In the genomic region with DNA sequence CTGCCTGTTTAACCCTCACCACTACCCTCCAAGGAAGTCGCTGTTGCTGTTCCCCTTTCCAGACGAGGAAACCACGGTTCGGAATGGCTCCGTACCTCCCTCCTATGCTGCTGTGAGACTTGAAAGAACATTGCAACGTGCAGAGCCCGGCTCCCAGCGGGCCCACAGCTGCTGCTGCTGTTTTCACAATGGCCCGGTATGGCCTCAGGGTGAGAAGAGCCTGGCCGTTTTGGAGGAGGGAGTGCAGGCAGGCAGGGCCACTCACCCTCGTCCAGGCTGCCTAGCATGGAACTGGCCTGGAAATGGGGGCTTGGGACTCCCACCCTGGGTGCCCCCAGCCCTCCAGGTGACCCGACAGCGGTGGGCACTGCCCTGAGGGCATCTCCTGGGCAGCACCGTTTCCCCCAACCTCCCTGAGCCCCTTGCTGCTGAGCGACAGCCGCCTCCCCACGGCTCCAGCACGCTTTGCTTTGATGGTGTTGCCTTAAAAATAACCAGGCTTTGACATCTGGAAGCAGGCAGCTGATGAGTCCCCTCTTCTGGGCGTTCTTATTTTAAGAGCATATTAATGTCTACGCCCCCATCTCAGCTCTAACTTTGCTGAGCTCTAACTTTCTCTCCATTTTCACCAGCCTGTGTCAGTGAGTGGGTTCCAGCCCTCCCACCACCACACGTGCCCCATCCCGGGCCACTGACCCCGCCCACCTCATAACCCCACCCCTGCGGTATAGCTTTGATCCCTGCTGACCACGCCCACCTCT, we compare ENCODE assay signal across 15 cellular contexts.
DNase-seq lines count a peak whose midpoint lies in the region; ATAC-seq and TF ChIP-seq lines count a peak whose summit lies in the region.
"Had no signal": no experiment of that assay in that cellular context is flagged by ENCODE, and none has a peak within 500 bp of the region (broad histone marks: within the 10 kb centered on the region; RNA-seq: fewer than 3 reads in every experiment).

No MANE protein-coding gene starts in this region.

- H3K36me3 ChIP-seq in BLaER1 treated with 17β-estradiol and CSF1 and Interleukin-3, amounts not matched to agents 10 nM and 100 nM: no peaks in the 10 kb centered on the region
- H3K36me3 ChIP-seq in HEK293 (ENCODE audit: control insufficient read depth in 2 of 2, insufficient read depth in 1 of 2, low read length in 2 of 2) (no peaks in the 10 kb centered on the region), ectodermal cell (ENCODE audit: control insufficient read depth, insufficient read depth, low read length) (no peaks in the 10 kb centered on the region), Caco-2 (ENCODE audit: control insufficient read depth, insufficient read depth, low read length) (no peaks in the 10 kb centered on the region), gastroesophageal sphincter (no peaks in the 10 kb centered on the region)
- H3K36me3 ChIP-seq: heart left ventricle had no signal

- no peak for TF ChIP-seq CTCF in HEK293 (tag by site-specific recombination; IDR thresholded peaks at IDR 0.05)
- no peak for TF ChIP-seq CTCF in progenitor cell of endocrine pancreas (IDR thresholded peaks at IDR 0.05; ENCODE audit: unreplicated experiment)
- TF ChIP-seq CTCF in Caco-2 (IDR thresholded peaks at IDR 0.05; ENCODE audit: insufficient read depth in 1 of 2, low read depth in 1 of 2, low read length in 1 of 2, severe bottlenecking in 1 of 2, unreplicated experiment in 1 of 2): no peak
- TF ChIP-seq CTCF in gastroesophageal sphincter (IDR thresholded peaks at IDR 0.05): no peak

- H3K36me3 Mint-ChIP-seq in progenitor cell of endocrine pancreas (ENCODE audit: insufficient read depth) (no peaks in the 10 kb centered on the region), Caco-2 (ENCODE audit: insufficient read depth, unreplicated experiment) (no peaks in the 10 kb centered on the region)
- H3K36me3 Mint-ChIP-seq: activated CD8-positive, alpha-beta memory T cell treated with anti-CD3 and anti-CD28 coated beads, Interleukin-2, amount 10 ng/mL, durations not matched to agents 7 days and 5 days; activated naive CD4-positive, alpha-beta T cell treated with anti-CD3 and anti-CD28 coated beads, Interleukin-2, amount 10 ng/mL, durations not matched to agents 7 days and 5 days had no signal

- H3K9ac ChIP-seq in BLaER1 treated with 17β-estradiol and CSF1 and Interleukin-3, amounts not matched to agents 10 nM and 100 nM: no peak overlapping the region; a peak in 1 of 22 replicates

- no peak overlapping the region for H3K4me3 ChIP-seq in BLaER1 treated with 17β-estradiol and CSF1 and Interleukin-3, amounts not matched to agents 10 nM and 100 nM
- H3K4me3 ChIP-seq in HEK293 (ENCODE audit: low read depth, low read length) (no peak overlapping the region), ectodermal cell (ENCODE audit: insufficient read depth, low read depth, low read length) (no peak overlapping the region), Caco-2 (ENCODE audit: low read depth, low read length) (no peak overlapping the region), gastroesophageal sphincter (no peak overlapping the region)
- H3K4me3 ChIP-seq: heart left ventricle had no signal

- H3K9me3 Mint-ChIP-seq in progenitor cell of endocrine pancreas (ENCODE audit: low read depth) (no peaks in the 10 kb centered on the region), Caco-2 (ENCODE audit: unreplicated experiment) (peaks cover 7% of the 10 kb centered on the region)
- H3K9me3 Mint-ChIP-seq: CD4-positive, alpha-beta T cell had no signal

- no peak overlapping the region for H3K27ac Mint-ChIP-seq in progenitor cell of endocrine pancreas
- no peak overlapping the region for H3K27ac Mint-ChIP-seq in Caco-2 (ENCODE audit: unreplicated experiment)
- H3K27ac Mint-ChIP-seq: activated CD8-positive, alpha-beta memory T cell treated with anti-CD3 and anti-CD28 coated beads, Interleukin-2, amount 10 ng/mL, durations not matched to agents 7 days and 5 days; activated naive CD4-positive, alpha-beta T cell treated with anti-CD3 and anti-CD28 coated beads, Interleukin-2, amount 10 ng/mL, durations not matched to agents 7 days and 5 days; CD4-positive, alpha-beta T cell had no signal

- peaks cover 0 to 52% (median 43%) of the 10 kb centered on the region in 10 experiments; a peak in 19 of 20 replicates for H3K4me1 ChIP-seq in BLaER1 treated with 17β-estradiol and CSF1 and Interleukin-3, amounts not matched to agents 10 nM and 100 nM
- H3K4me1 ChIP-seq in HEK293 (ENCODE audit: control insufficient read depth, insufficient read depth, low read length) (no peaks in the 10 kb centered on the region), ectodermal cell (ENCODE audit: control insufficient read depth, insufficient read depth, low read length) (peaks cover 27% of the 10 kb centered on the region), Caco-2 (no peaks in the 10 kb centered on the region), gastroesophageal sphincter (no peaks in the 10 kb centered on the region)
- H3K4me1 ChIP-seq: heart left ventricle had no signal

- whole genome bisulfite sequencing in ectodermal cell, 2 experiments: 19 to 20% methylated on average over 25 of the region's 25 CpGs
- 16 to 43% methylated on average over 6 of the region's 25 CpGs for WGBS in gastroesophageal sphincter (ENCODE audit: low coverage in 1 of 2), 2 donors

- TF ChIP-seq EP300 in gastroesophageal sphincter (IDR thresholded peaks at IDR 0.05): no peak

- no peak overlapping the region for H3K27ac ChIP-seq in BLaER1 treated with 17β-estradiol and CSF1 and Interleukin-3, amounts not matched to agents 10 nM and 100 nM
- H3K27ac ChIP-seq in HEK293 (ENCODE audit: extremely low read depth, low read depth, low read length) (no peak overlapping the region), ectodermal cell (ENCODE audit: insufficient read depth, low read depth, low read length, poor library complexity, severe bottlenecking) (peak overlapping the region; percentile 51), gastroesophageal sphincter (no peak overlapping the region)
- H3K27ac ChIP-seq: heart left ventricle had no signal

- H3K4me2 ChIP-seq in BLaER1 treated with 17β-estradiol and CSF1 and Interleukin-3, amounts not matched to agents 10 nM and 100 nM: peak overlapping the region in 8 of 11 experiments; percentile 45 to 76 (median 66); a peak in 16 of 22 replicates

- H3K27me3 ChIP-seq in BLaER1 treated with 17β-estradiol and CSF1 and Interleukin-3, amounts not matched to agents 10 nM and 100 nM: peaks cover 0 to 14% (median 0%) of the 10 kb centered on the region in 11 experiments; a peak in 9 of 22 replicates
- H3K27me3 ChIP-seq in ectodermal cell (ENCODE audit: control insufficient read depth, insufficient read depth, low read length, poor library complexity, severe bottlenecking): peaks cover 46% of the 10 kb centered on the region
- no peaks in the 10 kb centered on the region for H3K27me3 ChIP-seq in Caco-2 (replicated peaks; ENCODE audit: control insufficient read depth, insufficient read depth, low read length)
- H3K27me3 ChIP-seq in gastroesophageal sphincter: peaks cover 61% of the 10 kb centered on the region

- POLR2A ChIA-PET in HEK293 (lab: Yijun Ruan, JAX) (no interaction called here), Caco-2 (lab: Charles Lee) (no interaction called here)

- intact Hi-C loops in Caco-2 (cut with micrococcal nuclease; ENCODE audit: unreplicated experiment): no loop called here

- no peak for ATAC-seq in gastroesophageal sphincter
- ATAC-seq: activated CD8-positive, alpha-beta memory T cell treated with anti-CD3 and anti-CD28 coated beads, Interleukin-2, amount 10 ng/mL, durations not matched to agents 7 days and 5 days; heart left ventricle had no signal

- no peak for TF ChIP-seq POLR2A in gastroesophageal sphincter (IDR thresholded peaks at IDR 0.05)

- H3K27me3 Mint-ChIP-seq in progenitor cell of endocrine pancreas (peaks cover 43% of the 10 kb centered on the region), Caco-2 (ENCODE audit: insufficient read depth, unreplicated experiment) (peaks cover 1% of the 10 kb centered on the region)
- H3K27me3 Mint-ChIP-seq: activated CD8-positive, alpha-beta memory T cell treated with anti-CD3 and anti-CD28 coated beads, Interleukin-2, amount 10 ng/mL, durations not matched to agents 7 days and 5 days had no signal

- no TSS peak for BruUV-seq in Caco-2 (replicated peaks; lab: Mats Ljungman, UMichigan)

- CTCF ChIA-PET in HEK293 (lab: Yijun Ruan, JAX): no interaction called here
- CTCF ChIA-PET in Caco-2 (lab: Charles Lee): no interaction called here

- H3K4me1 Mint-ChIP-seq in progenitor cell of endocrine pancreas (ENCODE audit: low read depth): no peaks in the 10 kb centered on the region
- H3K4me1 Mint-ChIP-seq in Caco-2 (ENCODE audit: low read depth, unreplicated experiment): no peaks in the 10 kb centered on the region
- H3K4me1 Mint-ChIP-seq: activated CD8-positive, alpha-beta memory T cell treated with anti-CD3 and anti-CD28 coated beads, Interleukin-2, amount 10 ng/mL, durations not matched to agents 7 days and 5 days; activated naive CD4-positive, alpha-beta T cell treated with anti-CD3 and anti-CD28 coated beads, Interleukin-2, amount 10 ng/mL, durations not matched to agents 7 days and 5 days had no signal

- H3K9me3 ChIP-seq in BLaER1 treated with 17β-estradiol and CSF1 and Interleukin-3, amounts not matched to agents 10 nM and 100 nM (replicated peaks in 1 of 11): 0 out of 22 replicates have a peak, but pooled peaks cover 0 to 5% (median 0%) of the 10 kb centered on the region in 11 experiments
- H3K9me3 ChIP-seq in HEK293 (ENCODE audit: control insufficient read depth, insufficient read depth, low read depth, low read length): no peaks in the 10 kb centered on the region
- no peaks in the 10 kb centered on the region for H3K9me3 ChIP-seq in ectodermal cell (ENCODE audit: control insufficient read depth, low read length)
- H3K9me3 ChIP-seq in Caco-2: no peaks in the 10 kb centered on the region
- peaks cover 0 to 16% (median 0%) of the 10 kb centered on the region in 3 donors for H3K9me3 ChIP-seq in gastroesophageal sphincter

- peaks cover 0 to 19% (median 0%) of the 10 kb centered on the region in 11 experiments; a peak in 5 of 22 replicates for H4K20me1 ChIP-seq in BLaER1 treated with 17β-estradiol and CSF1 and Interleukin-3, amounts not matched to agents 10 nM and 100 nM

- peak; percentile 34 for DNase-seq in left kidney (ENCODE audit: low read depth, low spot score)
- no peak for DNase-seq in progenitor cell of endocrine pancreas (ENCODE audit: low spot score, unreplicated experiment)
- no peak for DNase-seq in Caco-2
- DNase-seq: activated CD4-positive, alpha-beta T cell treated with anti-CD3 and anti-CD28 coated beads for 1 hour; CD4-positive, alpha-beta T cell; GF-D8; NCI-H1436; NCI-H526 treated with DMSO at 0.1 percent for 48 hours had no signal

- H3K4me3 Mint-ChIP-seq in progenitor cell of endocrine pancreas (ENCODE audit: low read depth): no peak overlapping the region
- H3K4me3 Mint-ChIP-seq in Caco-2 (ENCODE audit: unreplicated experiment): no peak overlapping the region
- H3K4me3 Mint-ChIP-seq: activated CD8-positive, alpha-beta memory T cell treated with anti-CD3 and anti-CD28 coated beads, Interleukin-2, amount 10 ng/mL, durations not matched to agents 7 days and 5 days; activated naive CD4-positive, alpha-beta T cell treated with anti-CD3 and anti-CD28 coated beads, Interleukin-2, amount 10 ng/mL, durations not matched to agents 7 days and 5 days; CD4-positive, alpha-beta T cell had no signal
